ENCODE assay signal across 11 cellular contexts in genomic region chr12:62001424-62001823, GRCh38.
"Had no signal": no experiment of that assay in that cellular context is flagged by ENCODE, and none has a peak within 500 bp of the region (broad histone marks: within the 10 kb centered on the region; RNA-seq: fewer than 3 reads in every experiment).

No MANE protein-coding gene starts in this region.

- H2AFZ ChIP-seq: GM23248, GM23338 had no signal

- H3K9me3 Mint-ChIP-seq: GM23338, H9 had no signal

- FAIRE-seq: H1, H54 had no signal

- H3K4me1 ChIP-seq: HAP-1 had no signal

- H3K4me3 Mint-ChIP-seq: GM23338, H9, HFFc6 had no signal

- H3K9ac ChIP-seq: GM23248 had no signal

- H3K36me3 ChIP-seq: HAP-1 had no signal

- H3K27ac ChIP-seq: GM23248 had no signal

- DNase-seq: GM23248, GOT3, H7, H9, HCEC 1CT, HFFc6 had no signal

- H3K4me3 ChIP-seq: GM23248, GM23338, HAP-1 had no signal

- ATAC-seq: GM23338, HCT116 had no signal

- H3K4me2 ChIP-seq: GM23338 had no signal

- H3K27ac Mint-ChIP-seq: GM23338, H9, HFFc6 had no signal

- H3K9me3 ChIP-seq: HAP-1 had no signal
